In genomic region chr10:102657451-102657850, GRCh38 we compare ENCODE assay signal across 14 cellular contexts. TPM values are rescaled to one million over a fixed set of nuclear protein-coding genes. Genes with fewer than 3 reads are reported as not detected.
DNase-seq lines count a peak whose midpoint lies in the region; TF ChIP-seq lines count a peak whose summit lies in the region.
"Had no signal": no experiment of that assay in that cellular context is flagged by ENCODE, and none has a peak within 500 bp of the region (broad histone marks: within the 10 kb centered on the region; RNA-seq: fewer than 3 reads in every experiment).

No MANE protein-coding gene starts in this region.

- peaks cover 9% of the 10 kb centered on the region for H3K4me1 Mint-ChIP-seq in HFFc6 (ENCODE audit: low read depth)

- H2AFZ ChIP-seq in parathyroid adenoma = no peak overlapping the region

- no peaks in the 10 kb centered on the region for H3K9me3 ChIP-seq in parathyroid adenoma (ENCODE audit: control insufficient read depth, low read length)
- H3K9me3 ChIP-seq: psoas muscle had no signal

- peaks cover 10% of the 10 kb centered on the region for H3K79me2 ChIP-seq in parathyroid adenoma

- H3K4me3 Mint-ChIP-seq in HFFc6 = no peak overlapping the region
- H3K4me3 Mint-ChIP-seq: stimulated activated naive CD8-positive, alpha-beta T cell treated with anti-CD3 and anti-CD28 coated beads, Interleukin-15, amount 100 ng/mL, for 72 hours had no signal

- peaks cover 22% of the 10 kb centered on the region for H3K4me1 ChIP-seq in parathyroid adenoma

- H3K9me3 Mint-ChIP-seq in HFFc6 = no peaks in the 10 kb centered on the region
- H3K9me3 Mint-ChIP-seq: stimulated activated naive CD8-positive, alpha-beta T cell treated with anti-CD3 and anti-CD28 coated beads, Interleukin-15, amount 100 ng/mL, for 72 hours had no signal

- H3K9ac ChIP-seq in parathyroid adenoma = no peak overlapping the region

- no peak overlapping the region for H3K4me2 ChIP-seq in parathyroid adenoma (ENCODE audit: low read length)

- no peaks in the 10 kb centered on the region for H3K36me3 ChIP-seq in parathyroid adenoma (ENCODE audit: control insufficient read depth, insufficient read depth, low read length)

- H3K27ac ChIP-seq in C4-2B (peak overlapping the region; percentile 83), epithelial cell of prostate (peak overlapping the region; percentile 80), parathyroid adenoma (peak overlapping the region; percentile 52)

- TF ChIP-seq CTCF in C4-2B (conservative IDR thresholded peaks at IDR 0.05) (no peak), HFFc6 (IDR thresholded peaks at IDR 0.05) (no peak), parathyroid adenoma (IDR thresholded peaks at IDR 0.05) (no peak)

- no peak for DNase-seq in HFFc6
- no peak for DNase-seq in epithelial cell of prostate (ENCODE audit: low read depth, low spot score)
- DNase-seq in KG1 (lab: John Stamatoyannopoulos, UW) = no peak
- DNase-seq in HT-29 (ENCODE audit: low spot score) = no peak
- DNase-seq in activated CD8-positive, alpha-beta memory T cell treated with anti-CD3 and anti-CD28 coated beads for 24 hours = no peak
- DNase-seq in G401 (ENCODE audit: low spot score) = no peak
- DNase-seq: activated CD4-positive, alpha-beta T cell treated with anti-CD3 and anti-CD28 coated beads for 4 hours; effector CD4-positive, alpha-beta T cell; MM.1S; stimulated activated CD4-positive, alpha-beta T cell treated with anti-CD3 and anti-CD28 coated beads, Interleukin-4, amount 100 ng/mL, for 24 hours; stimulated activated naive CD8-positive, alpha-beta T cell treated with anti-CD3 and anti-CD28 coated beads, Interleukin-15, amount 100 ng/mL, for 72 hours had no signal

- H3K4me3 ChIP-seq in parathyroid adenoma (ENCODE audit: low read depth, low read length) = no peak overlapping the region
- H3K4me3 ChIP-seq: psoas muscle had no signal

- no peaks in the 10 kb centered on the region for H3K27me3 ChIP-seq in parathyroid adenoma (ENCODE audit: control insufficient read depth, insufficient read depth, low read length)

- H3K36me3 Mint-ChIP-seq in HFFc6 (ENCODE audit: low read depth) = peaks cover 24% of the 10 kb centered on the region

- peaks cover under 1% of the 10 kb centered on the region; the same call in 1 of the 2 replicates for H3K27me3 Mint-ChIP-seq in HFFc6 (ENCODE audit: insufficient read depth)
- H3K27me3 Mint-ChIP-seq: stimulated activated naive CD8-positive, alpha-beta T cell treated with anti-CD3 and anti-CD28 coated beads, Interleukin-15, amount 100 ng/mL, for 72 hours had no signal

- peak overlapping the region; percentile 16 for H3K27ac Mint-ChIP-seq in HFFc6

- in situ Hi-C loops in G401 (cut with HindIII; ENCODE audit: low sequenced_read_pairs) = no loop called here

RNA-seq across cellular contexts. Expression of gene TRIM8, which starts 13.2 kb away (rescaled TPM):
- total RNA-seq in HFFc6 (2021; fragmentation: NEBNext Ultra II Directional; extraction: Animal tissue kit (Norgen Biotek cat#: 25700)) = 100 to 1,000 TPM; 123 to 148 (median 135) TPM
- total RNA-seq in HT-29 (2014; rRNA removed; shearing (Covaris generic)) = 81.2 and 82.3 TPM in 2 replicates
- total RNA-seq in G401 (2014; rRNA removed; shearing (Covaris generic)) = 30.2 and 44.4 TPM in 2 replicates

RNA-seq across cellular contexts. Expression of gene ARL3, which starts 56.7 kb away (rescaled TPM):
- total RNA-seq in HFFc6 (2021; fragmentation: NEBNext Ultra II Directional; extraction: Animal tissue kit (Norgen Biotek cat#: 25700)) = 10 to 100 TPM; 13.2 to 18.4 (median 16.8) TPM
- 4.5 and 6.0 TPM in 2 replicates for total RNA-seq in HT-29 (2014; rRNA removed; shearing (Covaris generic))
- 10.4 and 10.5 TPM in 2 replicates for total RNA-seq in G401 (2014; rRNA removed; shearing (Covaris generic))

RNA-seq across cellular contexts. Expression of gene SFXN2, which starts 57.0 kb away (rescaled TPM):
- 1 to 10 TPM; 2.2 to 4.4 (median 3.5) TPM for total RNA-seq in HFFc6 (2021; fragmentation: NEBNext Ultra II Directional; extraction: Animal tissue kit (Norgen Biotek cat#: 25700))
- 20.8 and 33.4 TPM in 2 replicates for total RNA-seq in HT-29 (2014; rRNA removed; shearing (Covaris generic))
- 17.0 and 25.7 TPM in 2 replicates for total RNA-seq in G401 (2014; rRNA removed; shearing (Covaris generic))
